Comparison of ENCODE assay signal across 8 cellular contexts in the genomic region with DNA sequence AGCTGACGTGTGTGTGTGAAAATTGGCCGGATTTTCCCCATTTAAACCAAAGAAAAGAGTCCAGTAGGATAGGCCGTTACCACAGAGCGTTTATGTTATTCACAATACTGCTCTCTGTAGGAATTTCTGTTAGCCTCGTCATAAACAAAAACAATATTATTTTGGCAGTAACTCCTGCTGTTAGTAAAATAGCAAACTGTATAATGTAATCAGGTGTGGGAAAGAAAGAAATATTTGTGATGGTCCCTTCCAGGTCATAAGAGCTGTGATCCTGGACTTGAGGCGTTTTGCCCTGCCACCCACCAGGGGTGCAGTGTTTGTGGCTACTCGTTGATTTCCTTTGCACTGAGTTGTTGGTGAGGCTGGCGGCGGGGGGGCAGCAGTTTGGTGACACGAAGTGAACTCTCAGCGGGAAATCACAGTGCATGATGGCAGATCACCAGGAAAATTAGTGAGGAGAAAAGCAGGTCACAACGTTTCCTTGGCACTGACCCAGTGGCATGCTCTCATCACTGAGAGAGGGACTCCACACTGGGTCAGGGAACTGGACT. TPM values are rescaled to one million over a fixed set of nuclear protein-coding genes. Genes with fewer than 3 reads are reported as not detected.
DNase-seq lines count a peak whose midpoint lies in the region; ATAC-seq and TF ChIP-seq lines count a peak whose summit lies in the region.

No MANE protein-coding gene starts in this region.

- WGBS in upper lobe of left lung, 2 donors: 32 to 36% methylated on average over 11 to 12 of the region's 12 CpGs

- H3K36me3 ChIP-seq in upper lobe of left lung: no peaks in the 10 kb centered on the region

- in situ Hi-C loops in astrocyte of the spinal cord (cut with HindIII; ENCODE audit: low sequenced_read_pairs): no loop called here

- TF ChIP-seq CTCF in astrocyte of the spinal cord (IDR thresholded peaks at IDR 0.05; ENCODE audit: low read depth, low read length) (no peak), upper lobe of left lung (IDR thresholded peaks at IDR 0.05) (no peak)

- peaks cover 33 to 42% (median 41%) of the 10 kb centered on the region in 4 donors for H3K4me1 ChIP-seq in upper lobe of left lung

- DNase-seq in NCI-H82 (lab: John Stamatoyannopoulos, UW) (peak; percentile 9), NCI-H82 treated with DMSO at 0.1 percent for 48 hours (lab: John Stamatoyannopoulos, UW; ENCODE audit: unreplicated experiment) (no peak), astrocyte of the spinal cord (ENCODE audit: low read depth, low spot score) (peak; percentile 56), medulla oblongata (ENCODE audit: extremely low spot score) (peak; percentile 66), upper lobe of left lung (no peak)

- no peak overlapping the region for H3K27ac ChIP-seq in upper lobe of left lung

- H3K27me3 ChIP-seq in upper lobe of left lung: no peaks in the 10 kb centered on the region

- TF ChIP-seq POLR2A in upper lobe of left lung (IDR thresholded peaks at IDR 0.05): no peak

- ATAC-seq in upper lobe of left lung (ENCODE audit: low FRiP score in 2 of 2) (no peak), GM21717 (IDR thresholded peaks at IDR 0.05; ENCODE audit: unreplicated experiment) (no peak), GM21360 (IDR thresholded peaks at IDR 0.05; ENCODE audit: unreplicated experiment) (no peak), GM19351 (IDR thresholded peaks at IDR 0.05; ENCODE audit: unreplicated experiment) (no peak)

- H3K4me3 ChIP-seq in astrocyte of the spinal cord (ENCODE audit: low read depth, low read length) (no peak overlapping the region), upper lobe of left lung (peak overlapping the region in 3 of 4 donors; percentile 79 to 92 (median 85))

- no peaks in the 10 kb centered on the region for H3K9me3 ChIP-seq in upper lobe of left lung

- TF ChIP-seq EP300 in upper lobe of left lung (IDR thresholded peaks at IDR 0.05): no peak

RNA-seq across cellular contexts. Expression of a gene that starts 2.8 kb away (rescaled TPM):
- 10 to 100 TPM in 4 of 6 donors, 1 to 10 TPM in 2; 5.9 to 25.1 (median 11.2) TPM for total RNA-seq in upper lobe of left lung

Comparison
In these comparisons a context has a peak if more than half of its experiments do, and no peak if none do; other contexts are left out.
1. DNase-seq: peak in NCI-H82 (single experiment), astrocyte of the spinal cord (single experiment) and medulla oblongata (single experiment); none in NCI-H82 treated with DMSO at 0.1 percent for 48 hours (single experiment) and upper lobe of left lung (0 of 2).